Comparison of ENCODE assay signal across 8 cellular contexts in genomic region chr16:68538880-68539701, GRCh38. TPM values are rescaled to one million over a fixed set of nuclear protein-coding genes. Genes with fewer than 3 reads are reported as not detected.
DNase-seq lines count a peak whose midpoint lies in the region; ATAC-seq and TF ChIP-seq lines count a peak whose summit lies in the region.

ZFP90 (plus strand) TSS chr16:68539291; CDS start chr16:68539793, 502 bp downstream.

- H3K4me1 ChIP-seq in colonic mucosa = no peaks in the 10 kb centered on the region

- ATAC-seq in GM19035 (IDR thresholded peaks at IDR 0.05; ENCODE audit: unreplicated experiment) (peak; percentile 94), HG03354 (IDR thresholded peaks at IDR 0.05; ENCODE audit: poor library complexity, severe bottlenecking, unreplicated experiment) (peak; percentile 93)

- no peaks in the 10 kb centered on the region for H3K36me3 ChIP-seq in colonic mucosa

- H3K4me3 ChIP-seq in AG10803 (ENCODE audit: low read length) (peak within 1 kb of the TSS; percentile 78), colonic mucosa (peak within 1 kb of the TSS; percentile 99)

- H3K27me3 ChIP-seq in colonic mucosa = no peaks in the 10 kb centered on the region

- peak within 1 kb of the TSS; percentile 73 to 94 for H3K9ac ChIP-seq in colonic mucosa (ENCODE audit: low read depth in 2 of 2, low read length in 2 of 2)

- no peaks in the 10 kb centered on the region for H3K9me3 ChIP-seq in colonic mucosa

- DNase-seq in AG10803 (ENCODE audit: low read depth) (peak; percentile 79), NCI-H510A (lab: John Stamatoyannopoulos, UW) (peak; percentile 84), colonic mucosa (peak; percentile 87), left kidney (ENCODE audit: low read depth, low spot score) (peak; percentile 97)
- peak; percentile 82 for DNase-seq in activated CD4-positive, alpha-beta T cell treated with anti-CD3 and anti-CD28 coated beads for 4 hours
- DNase-seq in stimulated activated CD4-positive, alpha-beta T cell treated with anti-CD3 and anti-CD28 coated beads, Interleukin-1b, Interleukin-23, amount 100 ng/mL, for 48 hours = peak; percentile 84

- intact Hi-C loops in colonic mucosa (cut with DNase I) = loop anchor here (10.0 kb wide), 1 partner anchor 156 kb away; no protein-coding TSS in a partner anchor

- H3K27ac ChIP-seq in colonic mucosa = peak within 1 kb of the TSS; percentile 62

- TF ChIP-seq CTCF in AG10803 (conservative IDR thresholded peaks at IDR 0.05; ENCODE audit: low read length) = no peak
- TF ChIP-seq CTCF in colonic mucosa (IDR thresholded peaks at IDR 0.05) = no peak

RNA-seq across cellular contexts. Expression of gene ZFP90, which starts in this region (rescaled TPM):
- 10 to 100 TPM; 10.2 to 10.3 TPM for total RNA-seq in colonic mucosa

Comparison
In these comparisons a context has a peak if more than half of its experiments do, and no peak if none do; other contexts are left out.
1. Peak in every context shown above with its lines: DNase-seq, ATAC-seq, H3K4me3 ChIP-seq and H3K27ac ChIP-seq.